Comparison of ENCODE assay signal across 17 cellular contexts in genomic region chr14:77270361-77271112, GRCh38. TPM values are rescaled to one million over a fixed set of nuclear protein-coding genes. Genes with fewer than 3 reads are reported as not detected.
DNase-seq lines count a peak whose midpoint lies in the region; ATAC-seq and TF ChIP-seq lines count a peak whose summit lies in the region.
"Had no signal": no experiment of that assay in that cellular context is flagged by ENCODE, and none has a peak within 500 bp of the region (broad histone marks: within the 10 kb centered on the region; RNA-seq: fewer than 3 reads in every experiment).

No MANE protein-coding gene starts in this region.

- H3K36me3 ChIP-seq in RWPE2 (ENCODE audit: low read depth) (no peaks in the 10 kb centered on the region), smooth muscle cell (ENCODE audit: low read depth) (no peaks in the 10 kb centered on the region)

- 12% methylated on average over 42 of the region's 84 CpGs for WGBS in smooth muscle cell (ENCODE audit: low lambda C conversion rate)

- peak overlapping the region; percentile 31 for H3K4me2 ChIP-seq in smooth muscle cell

- peak; percentile 20 for ATAC-seq in RWPE2 (ENCODE audit: low read depth)
- ATAC-seq: effector memory CD8-positive, alpha-beta T cell; left ventricle myocardium superior had no signal

- H3K9me3 ChIP-seq in RWPE2 (ENCODE audit: severe bottlenecking) (peaks cover 5% of the 10 kb centered on the region), smooth muscle cell (replicated peaks; ENCODE audit: low read depth) (no peaks in the 10 kb centered on the region)

- H3K27ac ChIP-seq in RWPE2 (ENCODE audit: poor library complexity, severe bottlenecking) (no peak overlapping the region), smooth muscle cell (ENCODE audit: low read depth) (no peak overlapping the region)
- H3K27ac ChIP-seq: tibial artery had no signal

- no peak overlapping the region for H3K9ac ChIP-seq in smooth muscle cell (ENCODE audit: low read depth)

- H4K20me1 ChIP-seq in smooth muscle cell (ENCODE audit: low read depth), result no peaks in the 10 kb centered on the region

- H3F3A ChIP-seq in smooth muscle cell (ENCODE audit: low read depth), result no peaks in the 10 kb centered on the region

- H3K27me3 ChIP-seq in RWPE2 (ENCODE audit: insufficient read depth, poor library complexity, severe bottlenecking), result peaks cover 22% of the 10 kb centered on the region
- peaks cover 53% of the 10 kb centered on the region for H3K27me3 ChIP-seq in smooth muscle cell (ENCODE audit: low read depth)

- DNase-seq in NCI-H748 (lab: John Stamatoyannopoulos, UW; ENCODE audit: unreplicated experiment) (peak; percentile 37), NCI-H748 treated with DMSO at 0.1 percent for 48 hours (lab: John Stamatoyannopoulos, UW) (no peak), RWPE2 (ENCODE audit: low spot score) (no peak), iPS-NIHi11 (ENCODE audit: low spot score) (peak; percentile 73), smooth muscle cell (lab: John Stamatoyannopoulos, UW; ENCODE audit: unreplicated experiment) (no peak), H4 (ENCODE audit: low spot score) (no peak), NCI-H128 (lab: John Stamatoyannopoulos, UW; ENCODE audit: unreplicated experiment) (no peak)
- no peak for DNase-seq in activated CD4-positive, alpha-beta T cell treated with anti-CD3 and anti-CD28 coated beads for 1 hour
- DNase-seq: activated CD4-positive, alpha-beta memory T cell treated with anti-CD3 and anti-CD28 coated beads, Interleukin-2, amount 10 ng/mL, durations not matched to agents 7 days and 5 days; effector memory CD8-positive, alpha-beta T cell; left ventricle myocardium superior; NCI-H1105; stimulated activated CD4-positive, alpha-beta T cell treated with anti-CD3 and anti-CD28 coated beads, Interleukin-15, amount 100 ng/mL, for 24 hours; T-helper 9 cell; tibial artery had no signal

- H2AFZ ChIP-seq in smooth muscle cell (ENCODE audit: low read depth), result no peak overlapping the region

- TF ChIP-seq CTCF in RWPE2 (IDR thresholded peaks at IDR 0.05; ENCODE audit: poor library complexity, severe bottlenecking) (no peak), smooth muscle cell (IDR thresholded peaks at IDR 0.05; ENCODE audit: borderline replicate concordance, insufficient read depth, poor library complexity, severe bottlenecking) (no peak)

- H3K4me1 ChIP-seq in RWPE2 (ENCODE audit: insufficient read depth, poor library complexity, severe bottlenecking) (peaks cover 4% of the 10 kb centered on the region), smooth muscle cell (ENCODE audit: low read depth) (no peaks in the 10 kb centered on the region)

- H3K4me3 ChIP-seq in RWPE2 (ENCODE audit: severe bottlenecking) (peak overlapping the region; percentile 8), smooth muscle cell (peak overlapping the region; percentile 13)
- H3K4me3 ChIP-seq: tibial artery had no signal

- no peaks in the 10 kb centered on the region for H3K79me2 ChIP-seq in smooth muscle cell (ENCODE audit: low read depth)

RNA-seq across cellular contexts. Expression of gene NGB, which starts 0.5 kb away (rescaled TPM):
- total RNA-seq in smooth muscle cell, result not detected in 2 replicates
- polyA plus RNA-seq in smooth muscle cell, result not detected in 2 replicates
- not detected in 2 replicates for total RNA-seq in H4 (2014; rRNA removed; shearing (Covaris generic))
- total RNA-seq: activated CD4-positive, alpha-beta memory T cell treated with anti-CD3 and anti-CD28 coated beads, Interleukin-2, amount 10 ng/mL, durations not matched to agents 7 days and 5 days; HT1080; left ventricle myocardium superior; osteocyte had no signal

RNA-seq across cellular contexts. Expression of gene POMT2, which starts 50.1 kb away (rescaled TPM):
- total RNA-seq in smooth muscle cell, result 15.9 and 22.5 TPM in 2 replicates
- 39.8 and 52.8 TPM in 2 replicates for polyA plus RNA-seq in smooth muscle cell
- 8.6 and 13.7 TPM in 2 replicates for total RNA-seq in H4 (2014; rRNA removed; shearing (Covaris generic))

RNA-seq across cellular contexts. Expression of gene GSTZ1, which starts 50.3 kb away (rescaled TPM):
- total RNA-seq in smooth muscle cell, result 15.1 and 29.1 TPM in 2 replicates
- polyA plus RNA-seq in smooth muscle cell, result 17.0 and 26.9 TPM in 2 replicates
- total RNA-seq in H4 (2014; rRNA removed; shearing (Covaris generic)), result 72.0 and 76.1 TPM in 2 replicates

Comparison
In these comparisons a context has a peak if more than half of its experiments do, and no peak if none do; other contexts are left out.
1. DNase-seq: peak in NCI-H748 (single experiment) and iPS-NIHi11 (single experiment); none in NCI-H748 treated with DMSO at 0.1 percent for 48 hours (single experiment), RWPE2 (single experiment), smooth muscle cell (single experiment), activated CD4-positive, alpha-beta T cell treated with anti-CD3 and anti-CD28 coated beads for 1 hour (single experiment), H4 (single experiment) and NCI-H128 (single experiment).